In genomic region chr6:106360989-106361430, GRCh38 we compare ENCODE assay signal across 8 cellular contexts. TPM values are rescaled to one million over a fixed set of nuclear protein-coding genes. Genes with fewer than 3 reads are reported as not detected.
A peak's percentile ranks its signal among the peaks of the same experiment; 100 is the strongest.
DNase-seq lines count a peak whose midpoint lies in the region; ATAC-seq and TF ChIP-seq lines count a peak whose summit lies in the region.

No MANE protein-coding gene starts in this region.

- no peaks in the 10 kb centered on the region for H3K36me3 ChIP-seq in BE2C

- H3K27ac Mint-ChIP-seq in activated naive CD8-positive, alpha-beta T cell treated with anti-CD3 and anti-CD28 coated beads, Interleukin-2, amount 50 U/mL, for 24 hours, result no peak overlapping the region

- no peaks in the 10 kb centered on the region for H3K36me3 Mint-ChIP-seq in activated naive CD8-positive, alpha-beta T cell treated with anti-CD3 and anti-CD28 coated beads, Interleukin-2, amount 50 U/mL, for 24 hours (ENCODE audit: low read depth)

- H3K4me3 Mint-ChIP-seq in activated naive CD8-positive, alpha-beta T cell treated with anti-CD3 and anti-CD28 coated beads, Interleukin-2, amount 50 U/mL, for 24 hours, result peak overlapping the region; percentile 74

- ATAC-seq in GM21529 (IDR thresholded peaks at IDR 0.05; ENCODE audit: unreplicated experiment), result peak; percentile 40
- ATAC-seq in activated naive CD8-positive, alpha-beta T cell treated with anti-CD3 and anti-CD28 coated beads, Interleukin-2, amount 50 U/mL, for 24 hours, result peak; percentile 42
- ATAC-seq in GM21526 (IDR thresholded peaks at IDR 0.05; ENCODE audit: low FRiP score, unreplicated experiment), result no peak

- TF ChIP-seq CTCF in BE2C (IDR thresholded peaks at IDR 0.05; ENCODE audit: low read depth, low read length), result no peak

- no peak overlapping the region for H3K4me3 ChIP-seq in BE2C (ENCODE audit: low read depth, low read length)

- no peaks in the 10 kb centered on the region for H3K4me1 ChIP-seq in BE2C

- no peaks in the 10 kb centered on the region for H3K9me3 Mint-ChIP-seq in activated naive CD8-positive, alpha-beta T cell treated with anti-CD3 and anti-CD28 coated beads, Interleukin-2, amount 50 U/mL, for 24 hours

- peaks cover 54% of the 10 kb centered on the region for H3K27me3 Mint-ChIP-seq in activated naive CD8-positive, alpha-beta T cell treated with anti-CD3 and anti-CD28 coated beads, Interleukin-2, amount 50 U/mL, for 24 hours

- H3K9me3 ChIP-seq in BE2C, result no peaks in the 10 kb centered on the region

- H3K4me1 Mint-ChIP-seq in activated naive CD8-positive, alpha-beta T cell treated with anti-CD3 and anti-CD28 coated beads, Interleukin-2, amount 50 U/mL, for 24 hours, result peaks cover 12% of the 10 kb centered on the region

- peak; percentile 18 for DNase-seq in AG20443 (ENCODE audit: low spot score)
- DNase-seq in NCI-H510A treated with DMSO at 0.1 percent for 48 hours (lab: John Stamatoyannopoulos, UW), result peak; percentile 21
- DNase-seq in activated naive CD8-positive, alpha-beta T cell treated with anti-CD3 and anti-CD28 coated beads, Interleukin-2, amount 50 U/mL, for 24 hours, result peak; percentile 47
- DNase-seq in islet precursor cell, result peak; percentile 68
- DNase-seq in stimulated activated CD4-positive, alpha-beta T cell treated with anti-CD3 and anti-CD28 coated beads, Interleukin-4, amount 100 ng/mL, for 1 hour, result peak; percentile 15
- no peak for DNase-seq in BE2C

- H3K27me3 ChIP-seq in BE2C, result peaks cover 23% of the 10 kb centered on the region

RNA-seq across cellular contexts. Expression of gene CRYBG1, which starts 0.5 kb away (rescaled TPM):
- 0.15 TPM for polyA plus RNA-seq in BE2C (2012; ENCODE audit: insufficient read depth, insufficient read length, low read depth)

RNA-seq across cellular contexts. Expression of gene ATG5, which starts 35.5 kb away (rescaled TPM):
- 21.7 TPM for polyA plus RNA-seq in BE2C (2012; ENCODE audit: insufficient read depth, insufficient read length, low read depth)
